2 cellular contexts compared by ENCODE assay signal in the genomic region with DNA sequence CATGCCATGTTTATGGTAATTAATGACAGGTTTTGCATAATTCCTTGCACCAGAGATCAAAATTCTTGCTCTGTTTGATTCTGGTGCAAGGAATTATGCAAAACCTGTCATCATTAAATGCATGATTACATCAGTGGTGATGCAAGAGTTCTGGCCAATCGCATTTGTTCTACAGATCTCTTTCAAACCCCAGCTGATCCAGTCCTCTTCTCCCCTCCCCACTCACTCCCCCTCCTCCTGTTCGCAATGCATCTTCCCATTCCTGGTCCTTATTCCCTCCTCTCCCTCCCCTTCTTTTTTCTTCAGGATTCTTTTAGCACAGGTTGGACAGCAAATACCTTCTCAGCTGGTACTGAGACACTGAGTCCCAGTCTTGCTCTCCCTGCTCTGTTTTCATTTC.
A peak's percentile ranks its signal among the peaks of the same experiment; 100 is the strongest.
TF ChIP-seq lines count a peak whose summit lies in the region.

No MANE protein-coding gene starts in this region.

TF ChIP-seq in GM23338, 12 proteins besides CTCF, POLR2A, EP300 and RAD21:
- no peak for TF ChIP-seq EZH2 (IDR thresholded peaks at IDR 0.05; ENCODE audit: low read depth, unreplicated experiment)
- TF ChIP-seq, protein P1, sequence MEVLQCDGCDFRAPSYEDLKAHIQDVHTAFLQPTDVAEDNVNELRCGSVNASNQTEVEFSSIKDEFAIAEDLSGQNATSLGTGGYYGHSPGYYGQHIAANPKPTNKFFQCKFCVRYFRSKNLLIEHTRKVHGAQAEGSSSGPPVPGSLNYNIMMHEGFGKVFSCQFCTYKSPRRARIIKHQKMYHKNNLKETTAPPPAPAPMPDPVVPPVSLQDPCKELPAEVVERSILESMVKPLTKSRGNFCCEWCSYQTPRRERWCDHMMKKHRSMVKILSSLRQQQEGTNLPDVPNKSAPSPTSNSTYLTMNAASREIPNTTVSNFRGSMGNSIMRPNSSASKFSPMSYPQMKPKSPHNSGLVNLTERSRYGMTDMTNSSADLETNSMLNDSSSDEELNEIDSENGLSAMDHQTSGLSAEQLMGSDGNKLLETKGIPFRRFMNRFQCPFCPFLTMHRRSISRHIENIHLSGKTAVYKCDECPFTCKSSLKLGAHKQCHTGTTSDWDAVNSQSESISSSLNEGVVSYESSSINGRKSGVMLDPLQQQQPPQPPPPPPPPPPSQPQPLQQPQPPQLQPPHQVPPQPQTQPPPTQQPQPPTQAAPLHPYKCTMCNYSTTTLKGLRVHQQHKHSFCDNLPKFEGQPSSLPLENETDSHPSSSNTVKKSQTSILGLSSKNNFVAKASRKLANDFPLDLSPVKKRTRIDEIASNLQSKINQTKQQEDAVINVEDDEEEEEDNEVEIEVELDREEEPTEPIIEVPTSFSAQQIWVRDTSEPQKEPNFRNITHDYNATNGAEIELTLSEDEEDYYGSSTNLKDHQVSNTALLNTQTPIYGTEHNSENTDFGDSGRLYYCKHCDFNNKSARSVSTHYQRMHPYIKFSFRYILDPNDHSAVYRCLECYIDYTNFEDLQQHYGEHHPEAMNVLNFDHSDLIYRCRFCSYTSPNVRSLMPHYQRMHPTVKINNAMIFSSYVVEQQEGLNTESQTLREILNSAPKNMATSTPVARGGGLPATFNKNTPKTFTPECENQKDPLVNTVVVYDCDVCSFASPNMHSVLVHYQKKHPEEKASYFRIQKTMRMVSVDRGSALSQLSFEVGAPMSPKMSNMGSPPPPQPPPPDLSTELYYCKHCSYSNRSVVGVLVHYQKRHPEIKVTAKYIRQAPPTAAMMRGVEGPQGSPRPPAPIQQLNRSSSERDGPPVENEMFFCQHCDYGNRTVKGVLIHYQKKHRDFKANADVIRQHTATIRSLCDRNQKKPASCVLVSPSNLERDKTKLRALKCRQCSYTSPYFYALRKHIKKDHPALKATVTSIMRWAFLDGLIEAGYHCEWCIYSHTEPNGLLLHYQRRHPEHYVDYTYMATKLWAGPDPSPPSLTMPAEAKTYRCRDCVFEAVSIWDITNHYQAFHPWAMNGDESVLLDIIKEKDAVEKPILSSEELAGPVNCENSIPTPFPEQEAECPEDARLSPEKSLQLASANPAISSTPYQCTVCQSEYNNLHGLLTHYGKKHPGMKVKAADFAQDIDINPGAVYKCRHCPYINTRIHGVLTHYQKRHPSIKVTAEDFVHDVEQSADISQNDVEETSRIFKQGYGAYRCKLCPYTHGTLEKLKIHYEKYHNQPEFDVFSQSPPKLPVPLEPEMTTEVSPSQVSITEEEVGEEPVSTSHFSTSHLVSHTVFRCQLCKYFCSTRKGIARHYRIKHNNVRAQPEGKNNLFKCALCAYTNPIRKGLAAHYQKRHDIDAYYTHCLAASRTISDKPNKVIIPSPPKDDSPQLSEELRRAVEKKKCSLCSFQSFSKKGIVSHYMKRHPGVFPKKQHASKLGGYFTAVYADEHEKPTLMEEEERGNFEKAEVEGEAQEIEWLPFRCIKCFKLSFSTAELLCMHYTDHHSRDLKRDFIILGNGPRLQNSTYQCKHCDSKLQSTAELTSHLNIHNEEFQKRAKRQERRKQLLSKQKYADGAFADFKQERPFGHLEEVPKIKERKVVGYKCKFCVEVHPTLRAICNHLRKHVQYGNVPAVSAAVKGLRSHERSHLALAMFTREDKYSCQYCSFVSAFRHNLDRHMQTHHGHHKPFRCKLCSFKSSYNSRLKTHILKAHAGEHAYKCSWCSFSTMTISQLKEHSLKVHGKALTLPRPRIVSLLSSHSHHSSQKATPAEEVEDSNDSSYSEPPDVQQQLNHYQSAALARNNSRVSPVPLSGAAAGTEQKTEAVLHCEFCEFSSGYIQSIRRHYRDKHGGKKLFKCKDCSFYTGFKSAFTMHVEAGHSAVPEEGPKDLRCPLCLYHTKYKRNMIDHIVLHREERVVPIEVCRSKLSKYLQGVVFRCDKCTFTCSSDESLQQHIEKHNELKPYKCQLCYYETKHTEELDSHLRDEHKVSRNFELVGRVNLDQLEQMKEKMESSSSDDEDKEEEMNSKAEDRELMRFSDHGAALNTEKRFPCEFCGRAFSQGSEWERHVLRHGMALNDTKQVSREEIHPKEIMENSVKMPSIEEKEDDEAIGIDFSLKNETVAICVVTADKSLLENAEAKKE (CRISPR knock-in tag; IDR thresholded peaks at IDR 0.05): peak; percentile 51; the same call in 1 of the 2 replicates
- peak; percentile 71 for TF ChIP-seq CREB1 (CRISPR knock-in tag; IDR thresholded peaks at IDR 0.05; ENCODE audit: low read depth)

TF ChIP-seq in H1, 55 proteins besides CTCF, POLR2A, EP300 and RAD21:
- TF ChIP-seq, protein P2, sequence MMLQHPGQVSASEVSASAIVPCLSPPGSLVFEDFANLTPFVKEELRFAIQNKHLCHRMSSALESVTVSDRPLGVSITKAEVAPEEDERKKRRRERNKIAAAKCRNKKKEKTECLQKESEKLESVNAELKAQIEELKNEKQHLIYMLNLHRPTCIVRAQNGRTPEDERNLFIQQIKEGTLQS (IDR thresholded peaks at IDR 0.05; ENCODE audit: insufficient read depth, low read depth, low read length): peak; percentile 74
- no peak for TF ChIP-seq GABPA (IDR thresholded peaks at IDR 0.05; ENCODE audit: borderline replicate concordance, insufficient read depth, low read length)
- TF ChIP-seq TAF7 (optimal IDR thresholded peaks at IDR 0.05; ENCODE audit: borderline replicate concordance, low read depth, low read length): no peak
- peak; percentile 92 for TF ChIP-seq CEBPB (IDR thresholded peaks at IDR 0.05; ENCODE audit: low read depth, low read length)
- no peak for TF ChIP-seq SP2 (IDR thresholded peaks at IDR 0.05; ENCODE audit: low read length)
- no peak for TF ChIP-seq BRCA1 (IDR thresholded peaks at IDR 0.05; ENCODE audit: low read depth, low read length)
- TF ChIP-seq, protein P3, sequence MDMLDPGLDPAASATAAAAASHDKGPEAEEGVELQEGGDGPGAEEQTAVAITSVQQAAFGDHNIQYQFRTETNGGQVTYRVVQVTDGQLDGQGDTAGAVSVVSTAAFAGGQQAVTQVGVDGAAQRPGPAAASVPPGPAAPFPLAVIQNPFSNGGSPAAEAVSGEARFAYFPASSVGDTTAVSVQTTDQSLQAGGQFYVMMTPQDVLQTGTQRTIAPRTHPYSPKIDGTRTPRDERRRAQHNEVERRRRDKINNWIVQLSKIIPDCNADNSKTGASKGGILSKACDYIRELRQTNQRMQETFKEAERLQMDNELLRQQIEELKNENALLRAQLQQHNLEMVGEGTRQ (IDR thresholded peaks at IDR 0.05; ENCODE audit: low read length): no peak
- TF ChIP-seq HDAC2 (IDR thresholded peaks at IDR 0.05; ENCODE audit: borderline replicate concordance in 1 of 2, low read depth in 2 of 2, low read length in 2 of 2): 0 out of 4 replicates have a peak, but pooled peaks of 1 of the 2 experiments have one; percentile 21
